ENCODE assay signal across 1 cellular context in genomic region chr4:169659736-169660670, GRCh38.
TF ChIP-seq lines count a peak whose summit lies in the region.

No MANE protein-coding gene starts in this region.

TF ChIP-seq in K562, 482 proteins besides CTCF, POLR2A, EP300 and RAD21 (continued from another document and continues in another):
- no peak for TF ChIP-seq BCLAF1 (IDR thresholded peaks at IDR 0.05; ENCODE audit: borderline replicate concordance in 1 of 2, control insufficient read depth in 1 of 2, low read depth in 2 of 2, low read length in 1 of 2)
- no peak for TF ChIP-seq MIER1 (IDR thresholded peaks at IDR 0.05; ENCODE audit: low read depth)
- no peak for TF ChIP-seq ZNF507 (tag; conservative IDR thresholded peaks at IDR 0.05)
- no peak for TF ChIP-seq SAFB2 (IDR thresholded peaks at IDR 0.05; ENCODE audit: borderline replicate concordance, low read depth, low read length, severe bottlenecking)
- TF ChIP-seq NCOR1 (IDR thresholded peaks at IDR 0.05) = peak; percentile 67
- TF ChIP-seq KDM1A (IDR thresholded peaks at IDR 0.05) = peak; percentile 26 to 28; a peak in 2 of 4 replicates
- peak in 1 of 2 experiments; percentile 77; a peak in 3 of 4 replicates for TF ChIP-seq ARNT (IDR thresholded peaks at IDR 0.05)
- no peak for TF ChIP-seq RB1 (IDR thresholded peaks at IDR 0.05; ENCODE audit: low read depth)
- 0 out of 2 replicates have a peak, but pooled peaks have one; percentile 58 for TF ChIP-seq HEY1 (CRISPR knock-in tag; IDR thresholded peaks at IDR 0.05; ENCODE audit: borderline replicate concordance)
- TF ChIP-seq ZNF175 (CRISPR knock-in tag; IDR thresholded peaks at IDR 0.05; ENCODE audit: low read depth) = peak; percentile 83; the same call in 1 of the 2 replicates
- TF ChIP-seq ILF3 (IDR thresholded peaks at IDR 0.05; ENCODE audit: borderline replicate concordance) = no peak
- TF ChIP-seq CLOCK (CRISPR knock-in tag; IDR thresholded peaks at IDR 0.05; ENCODE audit: borderline replicate concordance) = no peak
- peak; percentile 93 for TF ChIP-seq ZNF589 (CRISPR knock-in tag; IDR thresholded peaks at IDR 0.05; ENCODE audit: low read depth)
- peak; percentile 61; the same call in 1 of the 2 replicates for TF ChIP-seq BHLHE40 (IDR thresholded peaks at IDR 0.05; ENCODE audit: low read length)
- TF ChIP-seq TCF7 (IDR thresholded peaks at IDR 0.05; ENCODE audit: borderline replicate concordance) = peak; percentile 54; the same call in 1 of the 2 replicates
- TF ChIP-seq ZFPM2 (CRISPR knock-in tag; IDR thresholded peaks at IDR 0.05) = peak; percentile 56; the same call in 1 of the 2 replicates
- no peak for TF ChIP-seq POU5F1 (IDR thresholded peaks at IDR 0.05; ENCODE audit: borderline replicate concordance, low read depth, low read length, partially characterized antibody)
- TF ChIP-seq CC2D1A (IDR thresholded peaks at IDR 0.05) = no peak
- TF ChIP-seq TAF15 (IDR thresholded peaks at IDR 0.05; ENCODE audit: low read depth, low read length) = no peak
- TF ChIP-seq KAT7 (CRISPR knock-in tag; IDR thresholded peaks at IDR 0.05; ENCODE audit: borderline replicate concordance) = no peak; the same call in 1 of the 2 replicates
- no peak for TF ChIP-seq HLTF (IDR thresholded peaks at IDR 0.05)
- TF ChIP-seq GATA2 (CRISPR knock-in tag; IDR thresholded peaks at IDR 0.05) = peak; percentile 59; the same call in 1 of the 2 replicates
- TF ChIP-seq SPI1 (IDR thresholded peaks at IDR 0.05; ENCODE audit: borderline replicate concordance, low read depth, low read length) = no peak
- no peak for TF ChIP-seq HOXB6 (CRISPR knock-in tag; IDR thresholded peaks at IDR 0.05; ENCODE audit: borderline replicate concordance)
- 0 out of 3 replicates have a peak, but pooled peaks of 1 of the 2 experiments have one; percentile 13 for TF ChIP-seq CBX3 (IDR thresholded peaks at IDR 0.05; ENCODE audit: borderline replicate concordance in 1 of 2, low read length in 2 of 2)
- 0 out of 2 replicates have a peak, but pooled peaks have one; percentile 50 for TF ChIP-seq SMAD3 (CRISPR knock-in tag; conservative IDR thresholded peaks at IDR 0.05)
- TF ChIP-seq PRDM10 (IDR thresholded peaks at IDR 0.05; ENCODE audit: partially characterized antibody) = peak; percentile 88
- TF ChIP-seq CBX2 (IDR thresholded peaks at IDR 0.05; ENCODE audit: insufficient read depth, low read length, poor library complexity, severe bottlenecking) = no peak
- peak; percentile 96 for TF ChIP-seq CEBPB (tag; IDR thresholded peaks at IDR 0.05)
- no peak for TF ChIP-seq ESRRB (CRISPR knock-in tag; IDR thresholded peaks at IDR 0.05; ENCODE audit: borderline replicate concordance)
- peak in 1 of 3 experiments; percentile 67; a peak in 2 of 6 replicates for TF ChIP-seq ZBTB11 (CRISPR knock-in tag; IDR thresholded peaks at IDR 0.05)
- TF ChIP-seq ZNF79 (CRISPR knock-in tag; IDR thresholded peaks at IDR 0.05; ENCODE audit: low read depth) = no peak
- 0 out of 2 replicates have a peak, but pooled peaks have one; percentile 48 for TF ChIP-seq ZNF23 (CRISPR knock-in tag; IDR thresholded peaks at IDR 0.05)
- no peak for TF ChIP-seq MCM2 (IDR thresholded peaks at IDR 0.05; ENCODE audit: low read depth)
- no peak for TF ChIP-seq HNRNPLL (IDR thresholded peaks at IDR 0.05; ENCODE audit: low read depth, low read length, poor library complexity, severe bottlenecking)
- TF ChIP-seq ETV1 (tag; conservative IDR thresholded peaks at IDR 0.05; ENCODE audit: low read depth) = no peak
- no peak for TF ChIP-seq ASH1L (IDR thresholded peaks at IDR 0.05; ENCODE audit: borderline replicate concordance, low read depth, partially characterized antibody)
- TF ChIP-seq ZNF395 (CRISPR knock-in tag; IDR thresholded peaks at IDR 0.05) = peak; percentile 78
- peak; percentile 85 for TF ChIP-seq MBD2 (IDR thresholded peaks at IDR 0.05; ENCODE audit: borderline replicate concordance, low read depth)
- no peak for TF ChIP-seq FOXK1 (CRISPR knock-in tag; IDR thresholded peaks at IDR 0.05; ENCODE audit: borderline replicate concordance)
- no peak for TF ChIP-seq E2F3 (CRISPR knock-in tag; IDR thresholded peaks at IDR 0.05)
- TF ChIP-seq MTA2 (IDR thresholded peaks at IDR 0.05; ENCODE audit: low read depth) = no peak
- TF ChIP-seq SMARCA5 (IDR thresholded peaks at IDR 0.05) = no peak
- no peak for TF ChIP-seq ZBTB1 (CRISPR knock-in tag; IDR thresholded peaks at IDR 0.05; ENCODE audit: borderline replicate concordance, low read depth)
- TF ChIP-seq RBM39 (optimal IDR thresholded peaks at IDR 0.05; ENCODE audit: low read depth, low read length) = no peak
- no peak for TF ChIP-seq USF1 (CRISPR knock-in tag; IDR thresholded peaks at IDR 0.05)
- no peak for TF ChIP-seq CBX5 (IDR thresholded peaks at IDR 0.05; ENCODE audit: borderline replicate concordance, low read depth)
- TF ChIP-seq E4F1 (CRISPR knock-in tag; IDR thresholded peaks at IDR 0.05; ENCODE audit: borderline replicate concordance) = no peak
- no peak for TF ChIP-seq U2AF2 (optimal IDR thresholded peaks at IDR 0.05; ENCODE audit: low read depth, low read length)
- no peak for TF ChIP-seq RBM14 (IDR thresholded peaks at IDR 0.05; ENCODE audit: borderline replicate concordance, insufficient read depth, low read depth, low read length)
- TF ChIP-seq ZC3H11A (IDR thresholded peaks at IDR 0.05; ENCODE audit: low read depth, low read length) = no peak
